In the genomic region with DNA sequence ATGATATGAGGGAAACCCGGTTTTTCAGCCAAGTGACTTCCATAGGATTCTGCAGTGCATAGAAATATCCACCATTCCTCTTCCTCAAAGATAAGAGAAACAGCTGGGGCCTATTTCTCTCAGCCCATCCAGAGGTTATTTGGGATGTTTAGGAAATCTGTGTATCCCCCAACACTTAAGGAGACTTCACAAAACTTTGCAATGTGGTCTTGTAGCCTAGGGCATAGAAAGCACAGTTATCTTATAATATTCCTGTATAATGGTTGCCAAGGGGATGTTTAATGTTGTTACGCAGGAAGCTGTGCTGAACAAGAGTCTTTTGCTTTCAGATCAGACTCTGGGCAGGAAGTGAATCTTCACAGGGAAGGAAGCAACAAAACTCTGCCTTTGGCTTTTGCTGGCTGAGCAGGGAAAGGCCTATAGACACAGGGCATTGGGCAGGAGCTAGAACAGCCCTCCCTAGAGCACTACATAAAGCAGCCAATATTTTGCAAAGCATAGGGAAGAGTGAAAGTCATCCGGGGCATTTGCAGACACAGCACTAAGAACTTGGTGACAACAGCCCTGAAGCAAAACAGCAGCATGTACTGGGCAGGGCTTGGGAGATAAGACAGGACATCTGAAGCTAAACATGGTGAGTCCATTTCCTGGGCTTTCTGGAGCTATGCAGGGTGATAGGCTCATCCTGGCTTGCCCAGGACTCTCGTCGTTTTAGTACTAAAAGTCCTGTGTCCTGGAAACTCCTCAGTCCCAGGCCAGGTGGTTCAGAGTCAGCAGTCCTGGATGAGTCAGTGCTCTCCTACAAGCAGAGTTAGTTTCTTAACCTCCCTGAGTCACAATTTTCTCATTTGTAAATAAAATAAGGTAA, we compare ENCODE assay signal across 2 cellular contexts.
TF ChIP-seq lines count a peak whose summit lies in the region.

No MANE protein-coding gene starts in this region.

TF ChIP-seq in HCT116, 20 proteins besides CTCF, POLR2A, EP300 and RAD21:
- TF ChIP-seq FOSL1 (IDR thresholded peaks at IDR 0.05; ENCODE audit: low read depth): no peak; the same call in 1 of the 2 replicates
- peak; percentile 32; the same call in 1 of the 2 replicates for TF ChIP-seq SP1 (IDR thresholded peaks at IDR 0.05; ENCODE audit: low read depth)
- TF ChIP-seq CEBPB (IDR thresholded peaks at IDR 0.05; ENCODE audit: low read depth): no peak
- TF ChIP-seq POLR2AphosphoS5 (IDR thresholded peaks at IDR 0.05; ENCODE audit: low read depth, low read length): peak; percentile 42
- TF ChIP-seq, protein P1, sequence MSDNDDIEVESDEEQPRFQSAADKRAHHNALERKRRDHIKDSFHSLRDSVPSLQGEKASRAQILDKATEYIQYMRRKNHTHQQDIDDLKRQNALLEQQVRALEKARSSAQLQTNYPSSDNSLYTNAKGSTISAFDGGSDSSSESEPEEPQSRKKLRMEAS (IDR thresholded peaks at IDR 0.05): peak; percentile 46; the same call in 1 of the 2 replicates
- TF ChIP-seq JUND (IDR thresholded peaks at IDR 0.05): peak; percentile 52; the same call in 1 of the 2 replicates

TF ChIP-seq in GM12878, 131 proteins besides CTCF, POLR2A, EP300 and RAD21:
- TF ChIP-seq, protein P2, sequence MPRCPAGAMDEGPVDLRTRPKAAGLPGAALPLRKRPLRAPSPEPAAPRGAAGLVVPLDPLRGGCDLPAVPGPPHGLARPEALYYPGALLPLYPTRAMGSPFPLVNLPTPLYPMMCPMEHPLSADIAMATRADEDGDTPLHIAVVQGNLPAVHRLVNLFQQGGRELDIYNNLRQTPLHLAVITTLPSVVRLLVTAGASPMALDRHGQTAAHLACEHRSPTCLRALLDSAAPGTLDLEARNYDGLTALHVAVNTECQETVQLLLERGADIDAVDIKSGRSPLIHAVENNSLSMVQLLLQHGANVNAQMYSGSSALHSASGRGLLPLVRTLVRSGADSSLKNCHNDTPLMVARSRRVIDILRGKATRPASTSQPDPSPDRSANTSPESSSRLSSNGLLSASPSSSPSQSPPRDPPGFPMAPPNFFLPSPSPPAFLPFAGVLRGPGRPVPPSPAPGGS (IDR thresholded peaks at IDR 0.05; ENCODE audit: borderline replicate concordance, insufficient read depth, low read depth, low read length, poor library complexity, severe bottlenecking): no peak
- TF ChIP-seq, protein P3, sequence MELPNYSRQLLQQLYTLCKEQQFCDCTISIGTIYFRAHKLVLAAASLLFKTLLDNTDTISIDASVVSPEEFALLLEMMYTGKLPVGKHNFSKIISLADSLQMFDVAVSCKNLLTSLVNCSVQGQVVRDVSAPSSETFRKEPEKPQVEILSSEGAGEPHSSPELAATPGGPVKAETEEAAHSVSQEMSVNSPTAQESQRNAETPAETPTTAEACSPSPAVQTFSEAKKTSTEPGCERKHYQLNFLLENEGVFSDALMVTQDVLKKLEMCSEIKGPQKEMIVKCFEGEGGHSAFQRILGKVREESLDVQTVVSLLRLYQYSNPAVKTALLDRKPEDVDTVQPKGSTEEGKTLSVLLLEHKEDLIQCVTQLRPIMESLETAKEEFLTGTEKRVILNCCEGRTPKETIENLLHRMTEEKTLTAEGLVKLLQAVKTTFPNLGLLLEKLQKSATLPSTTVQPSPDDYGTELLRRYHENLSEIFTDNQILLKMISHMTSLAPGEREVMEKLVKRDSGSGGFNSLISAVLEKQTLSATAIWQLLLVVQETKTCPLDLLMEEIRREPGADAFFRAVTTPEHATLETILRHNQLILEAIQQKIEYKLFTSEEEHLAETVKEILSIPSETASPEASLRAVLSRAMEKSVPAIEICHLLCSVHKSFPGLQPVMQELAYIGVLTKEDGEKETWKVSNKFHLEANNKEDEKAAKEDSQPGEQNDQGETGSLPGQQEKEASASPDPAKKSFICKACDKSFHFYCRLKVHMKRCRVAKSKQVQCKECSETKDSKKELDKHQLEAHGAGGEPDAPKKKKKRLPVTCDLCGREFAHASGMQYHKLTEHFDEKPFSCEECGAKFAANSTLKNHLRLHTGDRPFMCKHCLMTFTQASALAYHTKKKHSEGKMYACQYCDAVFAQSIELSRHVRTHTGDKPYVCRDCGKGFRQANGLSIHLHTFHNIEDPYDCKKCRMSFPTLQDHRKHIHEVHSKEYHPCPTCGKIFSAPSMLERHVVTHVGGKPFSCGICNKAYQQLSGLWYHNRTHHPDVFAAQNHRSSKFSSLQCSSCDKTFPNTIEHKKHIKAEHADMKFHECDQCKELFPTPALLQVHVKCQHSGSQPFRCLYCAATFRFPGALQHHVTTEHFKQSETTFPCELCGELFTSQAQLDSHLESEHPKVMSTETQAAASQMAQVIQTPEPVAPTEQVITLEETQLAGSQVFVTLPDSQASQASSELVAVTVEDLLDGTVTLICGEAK (IDR thresholded peaks at IDR 0.05; ENCODE audit: borderline replicate concordance): peak; percentile 72
- peak; percentile 79 for TF ChIP-seq GABPA (IDR thresholded peaks at IDR 0.05; ENCODE audit: low read depth)
- TF ChIP-seq IKZF1 (conservative IDR thresholded peaks at IDR 0.05): 0 out of 2 replicates have a peak, but pooled peaks have one; percentile 26
